Comparison of ENCODE assay signal across 8 cellular contexts in genomic region chr12:49548822-49549648, GRCh38. TPM values are rescaled to one million over a fixed set of nuclear protein-coding genes. Genes with fewer than 3 reads are reported as not detected.
DNase-seq lines count a peak whose midpoint lies in the region; ATAC-seq, FAIRE-seq and TF ChIP-seq lines count a peak whose summit lies in the region.

No MANE protein-coding gene starts in this region.

- intact Hi-C loops in prostate gland (cut with DNase I) = no loop called here

- TF ChIP-seq POLR2A in prostate gland (IDR thresholded peaks at IDR 0.05) (no peak), H54 (IDR thresholded peaks at IDR 0.05; ENCODE audit: low read depth, low read length) (no peak)

- no peaks in the 10 kb centered on the region for H3K27me3 ChIP-seq in prostate gland (replicated peaks; ENCODE audit: insufficient read depth)

- peak; percentile 60 for DNase-seq in ELF-1 (ENCODE audit: low read depth, low spot score)
- peak; percentile 31 for DNase-seq in activated CD4-positive, alpha-beta T cell treated with anti-CD3 and anti-CD28 coated beads, Interleukin-2, amount 50 U/mL, for 1 hour
- peak in 1 of 2 donors; percentile 47 for DNase-seq in foreskin fibroblast
- DNase-seq in prostate gland (ENCODE audit: low spot score) = peak; percentile 24
- DNase-seq in H54 (ENCODE audit: insufficient read length, low spot score) = no peak
- DNase-seq in mesenteric fat pad (ENCODE audit: low spot score) = no peak

- TF ChIP-seq CTCF in foreskin fibroblast (IDR thresholded peaks at IDR 0.05; ENCODE audit: low read depth, low read length) (peak; percentile 34), prostate gland (IDR thresholded peaks at IDR 0.05) (peak in 2 of 4 experiments; percentile 14 to 29)

- WGBS in prostate gland = 16% methylated on average over 67 of the region's 70 CpGs

- H3K27ac ChIP-seq in prostate gland = no peak overlapping the region

- H3K4me3 ChIP-seq in foreskin fibroblast (ENCODE audit: low read depth in 1 of 2, low read length in 2 of 2) = peak overlapping the region; percentile 31 to 36
- H3K4me3 ChIP-seq in prostate gland = peak overlapping the region; percentile 11 to 16

- H3K9me3 ChIP-seq in prostate gland = no peaks in the 10 kb centered on the region

- H3K36me3 ChIP-seq in prostate gland = no peaks in the 10 kb centered on the region

- no peak for ATAC-seq in esophagus mucosa
- no peak for ATAC-seq in HG03280 (IDR thresholded peaks at IDR 0.05; ENCODE audit: unreplicated experiment)

- H3K4me1 ChIP-seq in prostate gland (replicated peaks) = no peaks in the 10 kb centered on the region

- no peak for FAIRE-seq in H54 (lab: Jason Lieb, UNC)

RNA-seq across cellular contexts. Expression of gene KCNH3, which starts 10.2 kb away (rescaled TPM):
- total RNA-seq in prostate gland (1 to 10 TPM; 1.8 to 2.2 TPM), esophagus mucosa (not detected), mesenteric fat pad (0.19 TPM)

RNA-seq across cellular contexts. Expression of gene MCRS1, which starts 18.9 kb away (rescaled TPM):
- total RNA-seq in prostate gland (10 to 100 TPM; 54.1 to 87.0 TPM), esophagus mucosa (41.8 TPM), mesenteric fat pad (35.1 TPM)

RNA-seq across cellular contexts. Expression of gene FAM186B, which starts 56.4 kb away (rescaled TPM):
- 1 to 10 TPM in 1 of 2 donors, under 1 TPM in 1; 0.23 to 10.0 TPM for total RNA-seq in prostate gland
- total RNA-seq in esophagus mucosa = 0.36 TPM
- total RNA-seq in mesenteric fat pad = 0.55 TPM

Comparison
In these comparisons a context has a peak if more than half of its experiments do, and no peak if none do; other contexts are left out.
1. DNase-seq: peak in ELF-1 (single experiment), activated CD4-positive, alpha-beta T cell treated with anti-CD3 and anti-CD28 coated beads, Interleukin-2, amount 50 U/mL, for 1 hour (single experiment) and prostate gland (single experiment); none in H54 (single experiment) and mesenteric fat pad (single experiment).